12 cellular contexts compared by ENCODE assay signal in the genomic region with DNA sequence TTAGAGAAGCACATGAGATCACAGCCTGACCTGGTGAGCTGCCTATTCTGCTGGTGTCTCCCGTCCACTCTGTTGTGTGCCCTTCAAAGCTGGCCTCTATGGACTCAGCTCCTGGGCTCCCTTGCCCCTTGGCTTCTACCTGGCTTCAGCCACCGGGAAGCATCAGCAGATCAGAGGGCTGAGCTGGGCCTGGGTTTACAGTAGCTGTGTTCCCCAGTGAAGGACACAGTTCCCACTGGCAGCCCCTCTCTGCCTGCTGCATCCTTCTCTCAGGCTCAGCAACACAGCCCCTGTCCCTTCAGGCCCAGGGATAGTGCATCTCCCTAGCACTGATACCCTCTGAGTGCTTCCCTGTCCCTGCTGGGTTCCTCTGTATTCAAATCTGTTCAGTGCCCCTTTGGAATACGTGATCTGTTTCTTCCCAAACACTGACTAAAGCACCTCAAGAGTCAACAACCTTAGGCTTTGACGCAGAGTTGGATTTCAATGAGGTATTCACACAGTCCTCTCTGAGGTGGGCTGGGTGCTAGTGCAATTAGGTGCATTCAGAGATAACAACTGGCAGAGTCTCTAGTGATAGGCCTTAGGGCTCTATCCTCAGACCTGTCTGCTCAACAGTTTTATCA.
"Had no signal": no experiment of that assay in that cellular context is flagged by ENCODE, and none has a peak within 500 bp of the region (broad histone marks: within the 10 kb centered on the region; RNA-seq: fewer than 3 reads in every experiment).

No MANE protein-coding gene starts in this region.

- ATAC-seq: activated CD4-positive, CD25-positive, alpha-beta regulatory T cell treated with anti-CD3 and anti-CD28 coated beads, Interleukin-2, amount 50 U/mL, for 24 hours; activated T-helper 17 cell treated with anti-CD3 and anti-CD28 coated beads, Interleukin-2, amount 50 U/mL, for 72 hours; stimulated activated naive B cell treated with anti-CD40 and anti-IgM and Interleukin-4, amounts not matched to agents 10 μg/mL and 1 μg/mL and 100 μg/mL, for 72 hours had no signal

- DNase-seq: activated CD4-positive, alpha-beta T cell treated with anti-CD3 and anti-CD28 coated beads, Interleukin-2, amount 10 ng/mL, durations not matched to agents 7 days and 5 days; activated naive CD4-positive, alpha-beta T cell; activated naive CD8-positive, alpha-beta T cell treated with anti-CD3 and anti-CD28 coated beads for 36 hours; activated T-cell treated with anti-CD3 and anti-CD28 coated beads, Interleukin-2, amount 50 U/mL, for 1 hour; amniotic stem cell; foreskin fibroblast; occipital lobe; retina; stimulated activated naive B cell treated with anti-CD40 and anti-IgM and Interleukin-4, amounts not matched to agents 10 μg/mL and 1 μg/mL and 100 μg/mL, for 72 hours; T1000 had no signal
